In genomic region chr5:131112424-131112823, GRCh38 we compare ENCODE assay signal across 18 cellular contexts. TPM values are rescaled to one million over a fixed set of nuclear protein-coding genes. Genes with fewer than 3 reads are reported as not detected.
A peak's percentile ranks its signal among the peaks of the same experiment; 100 is the strongest.
DNase-seq lines count a peak whose midpoint lies in the region; ATAC-seq, FAIRE-seq and TF ChIP-seq lines count a peak whose summit lies in the region.
"Had no signal": no experiment of that assay in that cellular context is flagged by ENCODE, and none has a peak within 500 bp of the region (broad histone marks: within the 10 kb centered on the region; RNA-seq: fewer than 3 reads in every experiment).

No MANE protein-coding gene starts in this region.

- H3K9me3 Mint-ChIP-seq in H9, result no peaks in the 10 kb centered on the region
- H3K9me3 Mint-ChIP-seq: CD4-positive, alpha-beta T cell had no signal

- H3K36me3 Mint-ChIP-seq in H9 (ENCODE audit: insufficient read depth in 1 of 3, low read depth in 3 of 3), result no peaks in the 10 kb centered on the region

- no peaks in the 10 kb centered on the region for H3K4me1 ChIP-seq in H9 (ENCODE audit: insufficient read depth, low read length)
- no peaks in the 10 kb centered on the region; a peak in 1 of 5 replicates for H3K4me1 ChIP-seq in K562 (replicated peaks in 1 of 2; ENCODE audit: control insufficient read depth in 2 of 2, insufficient read depth in 2 of 2, low read length in 2 of 2)
- H3K4me1 ChIP-seq in neuronal stem cell (ENCODE audit: control insufficient read depth in 2 of 2, insufficient read depth in 1 of 2, low read depth in 1 of 2, low read length in 2 of 2), result no peaks in the 10 kb centered on the region

- intact Hi-C loops in K562 (cut with micrococcal nuclease), result loop anchor here (5.0 to 10.0 kb wide), 6 partner anchors 100 to 1450 kb away; no protein-coding TSS in a partner anchor

- H3K9me1 ChIP-seq in K562 (ENCODE audit: control insufficient read depth, insufficient read depth, low read length), result no peaks in the 10 kb centered on the region

- ATAC-seq in K562, result peak; percentile 66
- ATAC-seq: HCT116 had no signal

- no CpG with 5 or more reads among the region's 13 CpGs for WGBS in H9 (ENCODE audit: extremely low coverage, insufficient read length, low lambda C conversion rate)
- 8% methylated on average over 13 of the region's 13 CpGs for WGBS in K562 (ENCODE audit: insufficient coverage, low coverage, missing lambda C conversion rate)
- WGBS in neuronal stem cell (ENCODE audit: extremely low coverage in 2 of 2, insufficient read length in 2 of 2, insufficient replicate concordance in 1 of 2), 2 donors, result no CpG with 5 or more reads among the region's 13 CpGs

- BruUV-seq in K562 (replicated peaks; lab: Mats Ljungman, UMichigan), result no TSS peak

- POLR2A ChIA-PET in K562 (lab: Yijun Ruan, JAX), result interaction anchor here (0.7 to 1.3 kb wide), 2 partner anchors 152 to 293 kb away, joined by 3 read pairs; no protein-coding TSS in a partner anchor

- CTCF ChIA-PET in K562 (lab: Yijun Ruan, JAX; ENCODE audit: low intra/inter-chr PET ratio), result no interaction called here

- DNase-seq in ELF-1 (ENCODE audit: low read depth, low spot score) (peak; percentile 43), H9 (peak; percentile 36), K562 (ENCODE audit: extremely low read depth in 1 of 4, low spot score in 3 of 4) (no peak), neuronal stem cell (ENCODE audit: low spot score) (no peak), NCI-H187 treated with DMSO at 0.1 percent for 48 hours (lab: John Stamatoyannopoulos, UW) (no peak), NCI-H2029 treated with DMSO at 0.1 percent for 48 hours (lab: John Stamatoyannopoulos, UW) (no peak)
- DNase-seq in activated CD4-positive, alpha-beta T cell treated with anti-CD3 and anti-CD28 coated beads for 48 hours, result no peak
- DNase-seq: C1 segment of cervical spinal cord; Calu3; CD4-positive, alpha-beta T cell; DMS 273 treated with DMSO at 0.1 percent for 48 hours; DMS79 had no signal

- H3T11ph ChIP-seq in H9 (ENCODE audit: low read length), result no peak overlapping the region

- H3K36me3 ChIP-seq in K562 (ENCODE audit: control insufficient read depth, insufficient read depth, low read length) (no peaks in the 10 kb centered on the region), neuronal stem cell (replicated peaks in 1 of 2; ENCODE audit: control insufficient read depth in 2 of 2, insufficient read depth in 2 of 2, low read length in 2 of 2) (no peaks in the 10 kb centered on the region)

- H2BK12ac ChIP-seq in H9 (ENCODE audit: insufficient read length, low read depth, low read length) (no peak overlapping the region), neuronal stem cell (ENCODE audit: low read length) (no peak overlapping the region)

- no peaks in the 10 kb centered on the region for H3K4me1 Mint-ChIP-seq in H9
- H3K4me1 Mint-ChIP-seq: B cell had no signal

- H4K8ac ChIP-seq in H9 (replicated peaks; ENCODE audit: insufficient read length, low read depth, low read length) (no peak overlapping the region), neuronal stem cell (ENCODE audit: low read depth, low read length) (no peak overlapping the region)

- H3K79me1 ChIP-seq in H9 (ENCODE audit: insufficient read depth, low read depth, low read length, poor library complexity, severe bottlenecking), result no peaks in the 10 kb centered on the region
- H3K79me1 ChIP-seq in neuronal stem cell (ENCODE audit: low read depth, low read length), result no peaks in the 10 kb centered on the region

- H2BK120ac ChIP-seq in H9 (ENCODE audit: low read depth, low read length, poor library complexity, severe bottlenecking), result no peak overlapping the region
- H2BK120ac ChIP-seq in neuronal stem cell (ENCODE audit: low read depth, low read length), result no peak overlapping the region

- TF ChIP-seq POLR2A in K562 (conservative IDR thresholded peaks at IDR 0.05), result no peak

- no peaks in the 10 kb centered on the region for H3K9me3 ChIP-seq in H9 (ENCODE audit: control insufficient read depth, low read depth, low read length)
- no peaks in the 10 kb centered on the region for H3K9me3 ChIP-seq in K562 (replicated peaks; ENCODE audit: control insufficient read depth, insufficient read depth, low read depth, low read length)
- no peaks in the 10 kb centered on the region for H3K9me3 ChIP-seq in neuronal stem cell (replicated peaks in 1 of 2; ENCODE audit: control insufficient read depth in 2 of 2, insufficient read depth in 1 of 2, low read depth in 1 of 2, low read length in 2 of 2)

- H3K27me3 ChIP-seq in H9 (ENCODE audit: insufficient read depth, low read length) (no peaks in the 10 kb centered on the region), K562 (ENCODE audit: control insufficient read depth in 2 of 2, insufficient read depth in 2 of 2, low read length in 2 of 2) (no peaks in the 10 kb centered on the region), neuronal stem cell (ENCODE audit: control insufficient read depth in 3 of 3, insufficient read depth in 3 of 3, low read depth in 1 of 3, low read length in 3 of 3) (no peaks in the 10 kb centered on the region)

- H4K91ac ChIP-seq in H9 (ENCODE audit: insufficient read length, low read depth, low read length), result no peak overlapping the region
- no peak overlapping the region for H4K91ac ChIP-seq in neuronal stem cell (ENCODE audit: low read depth, low read length, poor library complexity)

- H3K79me2 ChIP-seq in H9 (ENCODE audit: insufficient read depth, low read length), result no peaks in the 10 kb centered on the region
- no peaks in the 10 kb centered on the region for H3K79me2 ChIP-seq in K562 (ENCODE audit: control insufficient read depth, insufficient read depth, low read length)

- H3K4me3 Mint-ChIP-seq in H9, result no peak overlapping the region
- H3K4me3 Mint-ChIP-seq: B cell; CD4-positive, alpha-beta T cell had no signal

- no peak for TF ChIP-seq CTCF in H9 (conservative IDR thresholded peaks at IDR 0.05)
- TF ChIP-seq CTCF in K562 (IDR thresholded peaks at IDR 0.05 in 2 of 3, conservative IDR thresholded peaks at IDR 0.05 in 1 of 3; ENCODE audit: insufficient read depth in 2 of 3, low read depth in 1 of 3, low read length in 3 of 3), result no peak

- no peak overlapping the region for H3K4ac ChIP-seq in H9 (ENCODE audit: low read depth, low read length)
- H3K4ac ChIP-seq in neuronal stem cell (ENCODE audit: low read length), result no peak overlapping the region

- in situ Hi-C loops in K562 (cut with MboI), result no loop called here

- H3K27me3 Mint-ChIP-seq in H9 (ENCODE audit: low read depth), result no peaks in the 10 kb centered on the region
- H3K27me3 Mint-ChIP-seq: B cell; CD4-positive, alpha-beta T cell had no signal

- H2AFZ ChIP-seq in H9 (ENCODE audit: low read length) (no peak overlapping the region), K562 (ENCODE audit: low read depth, low read length) (no peak overlapping the region), neuronal stem cell (ENCODE audit: low read length) (no peak overlapping the region)

- H4K20me1 ChIP-seq in H9 (ENCODE audit: control insufficient read depth, insufficient read depth, insufficient read length), result no peaks in the 10 kb centered on the region
- H4K20me1 ChIP-seq in K562 (replicated peaks; ENCODE audit: control insufficient read depth, insufficient read depth, low read length), result no peaks in the 10 kb centered on the region

- no peak overlapping the region for H2BK15ac ChIP-seq in H9 (ENCODE audit: low read depth, low read length)
- H2BK15ac ChIP-seq in neuronal stem cell (ENCODE audit: low read length), result no peak overlapping the region

- TF ChIP-seq RAD21 in K562 (CRISPR knock-in tag; conservative IDR thresholded peaks at IDR 0.05 in 1 of 2, IDR thresholded peaks at IDR 0.05 in 1 of 2), result no peak

- H2BK5ac ChIP-seq in H9 (ENCODE audit: insufficient read length, low read length) (no peak overlapping the region), neuronal stem cell (ENCODE audit: low read length) (no peak overlapping the region)

- H3K14ac ChIP-seq in H9 (ENCODE audit: insufficient read depth, low read length) (no peak overlapping the region; the same call in 1 of the 2 replicates), neuronal stem cell (ENCODE audit: low read length) (peak overlapping the region; percentile 47)

- H3K27ac Mint-ChIP-seq in H9, result no peak overlapping the region
- H3K27ac Mint-ChIP-seq: B cell; CD4-positive, alpha-beta T cell had no signal

- no peak overlapping the region for H3K56ac ChIP-seq in H9 (ENCODE audit: insufficient read length, low read depth, low read length)

- H3K18ac ChIP-seq in H9 (ENCODE audit: insufficient read length, low read depth, low read length), result no peak overlapping the region
- peak overlapping the region; percentile 76 for H3K18ac ChIP-seq in neuronal stem cell (ENCODE audit: low read length)

- H4K5ac ChIP-seq in H9 (ENCODE audit: insufficient read length, low read depth, low read length), result no peak overlapping the region

- no peak for FAIRE-seq in K562 (lab: Jason Lieb, UNC)
- FAIRE-seq: A204.1, G401.6, GM12891, GM19239 had no signal

- H3K4me3 ChIP-seq in K562 (no peak overlapping the region), neuronal stem cell (ENCODE audit: low read length in 2 of 2) (no peak overlapping the region)

- no peak overlapping the region for H3K9ac ChIP-seq in H9 (ENCODE audit: extremely low read depth, insufficient read length, low read length)
- H3K9ac ChIP-seq in K562 (ENCODE audit: insufficient read depth in 1 of 2, low read depth in 2 of 2, low read length in 2 of 2), result no peak overlapping the region
- H3K9ac ChIP-seq in neuronal stem cell (ENCODE audit: low read depth, low read length, poor library complexity), result no peak overlapping the region

- H3K27ac ChIP-seq in H9 (ENCODE audit: insufficient read length, low read depth, low read length), result no peak overlapping the region
- no peak overlapping the region for H3K27ac ChIP-seq in K562 (ENCODE audit: extremely low read depth, low read depth, low read length)
- no peak overlapping the region for H3K27ac ChIP-seq in neuronal stem cell (replicated peaks; ENCODE audit: low read length)

- H2AK5ac ChIP-seq in H9 (ENCODE audit: insufficient read length, low read length), result no peak overlapping the region
- no peak overlapping the region for H2AK5ac ChIP-seq in neuronal stem cell (ENCODE audit: low read depth, low read length)

- TF ChIP-seq EP300 in K562 (IDR thresholded peaks at IDR 0.05; ENCODE audit: low read length), result no peak

- H3K4me2 ChIP-seq in H9 (ENCODE audit: insufficient read depth, insufficient read length, low read length) (no peak overlapping the region), K562 (ENCODE audit: insufficient read depth, low read length) (no peak overlapping the region), neuronal stem cell (ENCODE audit: insufficient read depth, low read length, poor library complexity, severe bottlenecking) (no peak overlapping the region)

- no peaks in the 10 kb centered on the region for H3K23me2 ChIP-seq in H9 (ENCODE audit: insufficient read length, low read depth, low read length, poor library complexity, severe bottlenecking)

- H3K23ac ChIP-seq in H9 (ENCODE audit: insufficient read length, low read depth, low read length), result no peak overlapping the region
- H3K23ac ChIP-seq in neuronal stem cell (ENCODE audit: low read depth, low read length, poor library complexity), result no peak overlapping the region

- H2BK20ac ChIP-seq in H9 (ENCODE audit: low read depth, low read length, poor library complexity, severe bottlenecking), result no peak overlapping the region

RNA-seq across cellular contexts. Expression of gene HINT1, which starts 52.6 kb away (rescaled TPM):
- total RNA-seq in H9 (2021) (249 and 250 TPM in 2 replicates), K562 (2014; rRNA removed) (377 and 382 TPM in 2 replicates), K562 (2014; rRNA removed; fragmentation: Illumina TruSeq; extraction: Trizol) (401 and 433 TPM in 2 replicates), K562 (2015; rRNA removed; fragmentation: Illumina TruSeq; extraction: Trizol) (460 and 500 TPM in 2 replicates), K562 (2021) (296 and 326 TPM in 2 replicates)
- 107 and 146 TPM in 2 replicates for total RNA-seq in K562 (2011; cell fraction: chromatin; rRNA removed; ENCODE audit: low replicate concordance)
- 142 and 143 TPM in 2 replicates for total RNA-seq in K562 (2011; cell fraction: nucleolus; rRNA removed)
- 174 and 224 TPM in 2 replicates for total RNA-seq in K562 (2011; cell fraction: nucleoplasm; rRNA removed)
- polyA plus RNA-seq in K562 (2011; rRNA removed) (922 and 1,017 TPM in 2 replicates), K562 (2014; fragmentation: Illumina TruSeq; extraction: Trizol) (284 and 302 TPM in 2 replicates), K562 (2014; fragmentation: Nextera tagmentation; extraction: Ambion mirVana) (1,000 to 10,000 TPM; 1,005 to 1,027 TPM), K562 (2014; rRNA removed) (596 and 707 TPM in 2 replicates)
- 360 and 636 TPM in 2 replicates for polyA plus RNA-seq in K562 (2011; cell fraction: cytosol; rRNA removed)
- 333 and 486 TPM in 2 replicates for polyA plus RNA-seq in K562 (2011; cell fraction: nucleus; rRNA removed)
- 503 and 613 TPM in 2 replicates for polyA plus RNA-seq in K562 (2012)
- 291 and 318 TPM in 2 replicates for polyA minus RNA-seq in K562 (2011; rRNA and poly(A)+ RNA removed)
- 107 and 120 TPM in 2 replicates for polyA minus RNA-seq in K562 (2011; cell fraction: cytosol; rRNA and poly(A)+ RNA removed)
- 79.7 and 139 TPM in 2 replicates for polyA minus RNA-seq in K562 (2011; cell fraction: nucleus; rRNA and poly(A)+ RNA removed)
- 383 TPM for polyA plus RNA-seq in neuronal stem cell (2013, experiment 1 of 2)
- polyA plus RNA-seq in neuronal stem cell (2013, experiment 2 of 2), result 390 TPM

RNA-seq across cellular contexts. Expression of gene LYRM7, which starts 58.3 kb away (rescaled TPM):
- total RNA-seq in H9 (2021) (7.0 and 8.8 TPM in 2 replicates), K562 (2014; rRNA removed) (16.2 and 22.9 TPM in 2 replicates), K562 (2014; rRNA removed; fragmentation: Illumina TruSeq; extraction: Trizol) (39.4 and 43.5 TPM in 2 replicates), K562 (2015; rRNA removed; fragmentation: Illumina TruSeq; extraction: Trizol) (28.1 and 33.3 TPM in 2 replicates), K562 (2021) (27.1 and 32.7 TPM in 2 replicates)
- total RNA-seq in K562 (2011; cell fraction: chromatin; rRNA removed; ENCODE audit: low replicate concordance), result 3.4 and 15.9 TPM in 2 replicates
- 2.3 and 5.9 TPM in 2 replicates for total RNA-seq in K562 (2011; cell fraction: nucleolus; rRNA removed)
- 7.1 and 17.6 TPM in 2 replicates for total RNA-seq in K562 (2011; cell fraction: nucleoplasm; rRNA removed)
- polyA plus RNA-seq in K562 (2011; rRNA removed) (18.4 and 24.1 TPM in 2 replicates), K562 (2014; fragmentation: Illumina TruSeq; extraction: Trizol) (33.4 and 37.2 TPM in 2 replicates), K562 (2014; fragmentation: Nextera tagmentation; extraction: Ambion mirVana) (10 to 100 TPM; 53.6 to 70.1 TPM), K562 (2014; rRNA removed) (24.4 and 28.3 TPM in 2 replicates)
- polyA plus RNA-seq in K562 (2011; cell fraction: cytosol; rRNA removed), result 3.9 and 8.6 TPM in 2 replicates
- polyA plus RNA-seq in K562 (2011; cell fraction: nucleus; rRNA removed), result 3.9 and 4.9 TPM in 2 replicates
- polyA plus RNA-seq in K562 (2012), result 16.2 and 18.8 TPM in 2 replicates
- 11.9 and 12.4 TPM in 2 replicates for polyA minus RNA-seq in K562 (2011; rRNA and poly(A)+ RNA removed)
- polyA minus RNA-seq in K562 (2011; cell fraction: cytosol; rRNA and poly(A)+ RNA removed), result 14.7 and 19.9 TPM in 2 replicates
- polyA minus RNA-seq in K562 (2011; cell fraction: nucleus; rRNA and poly(A)+ RNA removed), result 2.0 and 4.0 TPM in 2 replicates
- 8.0 TPM for polyA plus RNA-seq in neuronal stem cell (2013, experiment 1 of 2)
- 8.6 TPM for polyA plus RNA-seq in neuronal stem cell (2013, experiment 2 of 2)

Comparison
In these comparisons a context has a peak if more than half of its experiments do, and no peak if none do; other contexts are left out.
1. DNase-seq: peak in ELF-1 (single experiment) and H9 (single experiment); none in K562 (0 of 4), neuronal stem cell (single experiment), NCI-H187 treated with DMSO at 0.1 percent for 48 hours (single experiment), NCI-H2029 treated with DMSO at 0.1 percent for 48 hours (single experiment) and activated CD4-positive, alpha-beta T cell treated with anti-CD3 and anti-CD28 coated beads for 48 hours (single experiment).